ENCODE assay signal across 1 cellular context in genomic region chr4:37687666-37688065, GRCh38.
TF ChIP-seq lines count a peak whose summit lies in the region.

No MANE protein-coding gene starts in this region.

TF ChIP-seq in GM12878, 131 proteins besides CTCF, POLR2A, EP300 and RAD21 (continued from another document):
- TF ChIP-seq, protein P1, sequence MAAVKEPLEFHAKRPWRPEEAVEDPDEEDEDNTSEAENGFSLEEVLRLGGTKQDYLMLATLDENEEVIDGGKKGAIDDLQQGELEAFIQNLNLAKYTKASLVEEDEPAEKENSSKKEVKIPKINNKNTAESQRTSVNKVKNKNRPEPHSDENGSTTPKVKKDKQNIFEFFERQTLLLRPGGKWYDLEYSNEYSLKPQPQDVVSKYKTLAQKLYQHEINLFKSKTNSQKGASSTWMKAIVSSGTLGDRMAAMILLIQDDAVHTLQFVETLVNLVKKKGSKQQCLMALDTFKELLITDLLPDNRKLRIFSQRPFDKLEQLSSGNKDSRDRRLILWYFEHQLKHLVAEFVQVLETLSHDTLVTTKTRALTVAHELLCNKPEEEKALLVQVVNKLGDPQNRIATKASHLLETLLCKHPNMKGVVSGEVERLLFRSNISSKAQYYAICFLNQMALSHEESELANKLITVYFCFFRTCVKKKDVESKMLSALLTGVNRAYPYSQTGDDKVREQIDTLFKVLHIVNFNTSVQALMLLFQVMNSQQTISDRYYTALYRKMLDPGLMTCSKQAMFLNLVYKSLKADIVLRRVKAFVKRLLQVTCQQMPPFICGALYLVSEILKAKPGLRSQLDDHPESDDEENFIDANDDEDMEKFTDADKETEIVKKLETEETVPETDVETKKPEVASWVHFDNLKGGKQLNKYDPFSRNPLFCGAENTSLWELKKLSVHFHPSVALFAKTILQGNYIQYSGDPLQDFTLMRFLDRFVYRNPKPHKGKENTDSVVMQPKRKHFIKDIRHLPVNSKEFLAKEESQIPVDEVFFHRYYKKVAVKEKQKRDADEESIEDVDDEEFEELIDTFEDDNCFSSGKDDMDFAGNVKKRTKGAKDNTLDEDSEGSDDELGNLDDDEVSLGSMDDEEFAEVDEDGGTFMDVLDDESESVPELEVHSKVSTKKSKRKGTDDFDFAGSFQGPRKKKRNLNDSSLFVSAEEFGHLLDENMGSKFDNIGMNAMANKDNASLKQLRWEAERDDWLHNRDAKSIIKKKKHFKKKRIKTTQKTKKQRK (IDR thresholded peaks at IDR 0.05; ENCODE audit: low read depth, low read length) = no peak
- TF ChIP-seq CBX5 (IDR thresholded peaks at IDR 0.05; ENCODE audit: low read depth) (no peak), CREM (IDR thresholded peaks at IDR 0.05; ENCODE audit: low read depth) (no peak)
- TF ChIP-seq, protein P2, sequence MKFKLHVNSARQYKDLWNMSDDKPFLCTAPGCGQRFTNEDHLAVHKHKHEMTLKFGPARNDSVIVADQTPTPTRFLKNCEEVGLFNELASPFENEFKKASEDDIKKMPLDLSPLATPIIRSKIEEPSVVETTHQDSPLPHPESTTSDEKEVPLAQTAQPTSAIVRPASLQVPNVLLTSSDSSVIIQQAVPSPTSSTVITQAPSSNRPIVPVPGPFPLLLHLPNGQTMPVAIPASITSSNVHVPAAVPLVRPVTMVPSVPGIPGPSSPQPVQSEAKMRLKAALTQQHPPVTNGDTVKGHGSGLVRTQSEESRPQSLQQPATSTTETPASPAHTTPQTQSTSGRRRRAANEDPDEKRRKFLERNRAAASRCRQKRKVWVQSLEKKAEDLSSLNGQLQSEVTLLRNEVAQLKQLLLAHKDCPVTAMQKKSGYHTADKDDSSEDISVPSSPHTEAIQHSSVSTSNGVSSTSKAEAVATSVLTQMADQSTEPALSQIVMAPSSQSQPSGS (IDR thresholded peaks at IDR 0.05; ENCODE audit: low read length) = no peak
